Comparison of ENCODE assay signal across 1 cellular context in genomic region chr17:81097134-81097942, GRCh38.
TF ChIP-seq lines count a peak whose summit lies in the region.

No MANE protein-coding gene starts in this region.

TF ChIP-seq in HepG2, 621 proteins besides CTCF, POLR2A, EP300 and RAD21 (continued from another document and continues in another):
- TF ChIP-seq STAT6 (CRISPR knock-in tag; IDR thresholded peaks at IDR 0.05; ENCODE audit: borderline replicate concordance) (no peak), MTA1 (CRISPR knock-in tag; IDR thresholded peaks at IDR 0.05; ENCODE audit: borderline replicate concordance) (peak; percentile 62; the same call in 1 of the 2 replicates), RFXAP (CRISPR knock-in tag; IDR thresholded peaks at IDR 0.05; ENCODE audit: borderline replicate concordance) (no peak), ZNF264 (CRISPR knock-in tag; IDR thresholded peaks at IDR 0.05) (no peak), ZBTB43 (CRISPR knock-in tag; conservative IDR thresholded peaks at IDR 0.05) (no peak), GATAD1 (CRISPR knock-in tag; IDR thresholded peaks at IDR 0.05) (no peak), ZSCAN9 (CRISPR knock-in tag; IDR thresholded peaks at IDR 0.05; ENCODE audit: borderline replicate concordance) (no peak), ZNF207 (IDR thresholded peaks at IDR 0.05; ENCODE audit: borderline replicate concordance) (no peak), CEBPB (IDR thresholded peaks at IDR 0.05; ENCODE audit: borderline replicate concordance, low read depth, low read length) (no peak), SRSF4 (IDR thresholded peaks at IDR 0.05; ENCODE audit: low read depth, low read length, poor library complexity, severe bottlenecking) (no peak), ZBTB2 (CRISPR knock-in tag; IDR thresholded peaks at IDR 0.05; ENCODE audit: low read depth) (no peak), ZNF567 (CRISPR knock-in tag; IDR thresholded peaks at IDR 0.05; ENCODE audit: borderline replicate concordance) (0 out of 2 replicates have a peak, but pooled peaks have one; percentile 79), ZBTB38 (CRISPR knock-in tag; IDR thresholded peaks at IDR 0.05) (peak; percentile 26; the same call in 1 of the 2 replicates), PLSCR1 (CRISPR knock-in tag; IDR thresholded peaks at IDR 0.05; ENCODE audit: borderline replicate concordance) (no peak), EED (CRISPR knock-in tag; IDR thresholded peaks at IDR 0.05) (no peak), HMG20B (CRISPR knock-in tag; conservative IDR thresholded peaks at IDR 0.05) (no peak), JUND (CRISPR knock-in tag; IDR thresholded peaks at IDR 0.05) (peak; percentile 46; the same call in 1 of the 2 replicates), ZNF768 (CRISPR knock-in tag; IDR thresholded peaks at IDR 0.05) (no peak), TMF1 (CRISPR knock-in tag; IDR thresholded peaks at IDR 0.05; ENCODE audit: low read depth) (no peak), UBTF (CRISPR knock-in tag; IDR thresholded peaks at IDR 0.05) (0 out of 2 replicates have a peak, but pooled peaks have one; percentile 19), MXI1 (IDR thresholded peaks at IDR 0.05; ENCODE audit: borderline replicate concordance, low read depth, low read length) (peak; percentile 45; the same call in 1 of the 3 replicates), SNRNP70 (IDR thresholded peaks at IDR 0.05; ENCODE audit: low read depth, low read length) (no peak), ARID5B (CRISPR knock-in tag; IDR thresholded peaks at IDR 0.05) (peak; percentile 39), ZNF598 (CRISPR knock-in tag; IDR thresholded peaks at IDR 0.05; ENCODE audit: borderline replicate concordance) (no peak), FUBP1 (CRISPR knock-in tag; IDR thresholded peaks at IDR 0.05; ENCODE audit: borderline replicate concordance) (no peak), ZNF879 (CRISPR knock-in tag; IDR thresholded peaks at IDR 0.05) (no peak), NFYB (CRISPR knock-in tag; IDR thresholded peaks at IDR 0.05) (no peak), TCF12 (IDR thresholded peaks at IDR 0.05) (no peak), TCF12 (CRISPR knock-in tag; IDR thresholded peaks at IDR 0.05) (0 out of 2 replicates have a peak, but pooled peaks have one; percentile 17), CBX2 (IDR thresholded peaks at IDR 0.05; ENCODE audit: low read depth, low read length) (no peak), CBX2 (CRISPR knock-in tag; IDR thresholded peaks at IDR 0.05; ENCODE audit: low read depth) (no peak), IRX3 (CRISPR knock-in tag; IDR thresholded peaks at IDR 0.05; ENCODE audit: borderline replicate concordance, low read depth) (no peak), IKZF5 (CRISPR knock-in tag; IDR thresholded peaks at IDR 0.05) (peak; percentile 73; the same call in 1 of the 2 replicates), ZFY (CRISPR knock-in tag; IDR thresholded peaks at IDR 0.05) (0 out of 2 replicates have a peak, but pooled peaks have one; percentile 33), KLF11 (CRISPR knock-in tag; IDR thresholded peaks at IDR 0.05) (no peak), KDM2A (CRISPR knock-in tag; IDR thresholded peaks at IDR 0.05; ENCODE audit: borderline replicate concordance, low read depth) (peak; percentile 97), CREBL2 (CRISPR knock-in tag; IDR thresholded peaks at IDR 0.05; ENCODE audit: borderline replicate concordance) (no peak), CREB3 (CRISPR knock-in tag; IDR thresholded peaks at IDR 0.05) (no peak), SP140L (CRISPR knock-in tag; IDR thresholded peaks at IDR 0.05; ENCODE audit: borderline replicate concordance) (no peak), ZNF101 (CRISPR knock-in tag; IDR thresholded peaks at IDR 0.05; ENCODE audit: borderline replicate concordance, low read depth) (no peak), NR2F1 (CRISPR knock-in tag; IDR thresholded peaks at IDR 0.05) (no peak), GPN1 (CRISPR knock-in tag; IDR thresholded peaks at IDR 0.05; ENCODE audit: borderline replicate concordance) (0 out of 2 replicates have a peak, but pooled peaks have one; percentile 7), BORCS8-MEF2B (CRISPR knock-in tag; IDR thresholded peaks at IDR 0.05) (no peak; the same call in 1 of the 2 replicates), ZNF605 (CRISPR knock-in tag; IDR thresholded peaks at IDR 0.05) (peak; percentile 83), HOXA5 (CRISPR knock-in tag; IDR thresholded peaks at IDR 0.05) (peak; percentile 54; the same call in 1 of the 2 replicates), TFDP2 (CRISPR knock-in tag; IDR thresholded peaks at IDR 0.05) (no peak), SP4 (CRISPR knock-in tag; IDR thresholded peaks at IDR 0.05) (peak; percentile 91), ZFAT (CRISPR knock-in tag; conservative IDR thresholded peaks at IDR 0.05) (no peak), ZNF484 (CRISPR knock-in tag; IDR thresholded peaks at IDR 0.05; ENCODE audit: borderline replicate concordance, low read depth) (no peak)
